Comparison of ENCODE assay signal across 15 cellular contexts in the genomic region with DNA sequence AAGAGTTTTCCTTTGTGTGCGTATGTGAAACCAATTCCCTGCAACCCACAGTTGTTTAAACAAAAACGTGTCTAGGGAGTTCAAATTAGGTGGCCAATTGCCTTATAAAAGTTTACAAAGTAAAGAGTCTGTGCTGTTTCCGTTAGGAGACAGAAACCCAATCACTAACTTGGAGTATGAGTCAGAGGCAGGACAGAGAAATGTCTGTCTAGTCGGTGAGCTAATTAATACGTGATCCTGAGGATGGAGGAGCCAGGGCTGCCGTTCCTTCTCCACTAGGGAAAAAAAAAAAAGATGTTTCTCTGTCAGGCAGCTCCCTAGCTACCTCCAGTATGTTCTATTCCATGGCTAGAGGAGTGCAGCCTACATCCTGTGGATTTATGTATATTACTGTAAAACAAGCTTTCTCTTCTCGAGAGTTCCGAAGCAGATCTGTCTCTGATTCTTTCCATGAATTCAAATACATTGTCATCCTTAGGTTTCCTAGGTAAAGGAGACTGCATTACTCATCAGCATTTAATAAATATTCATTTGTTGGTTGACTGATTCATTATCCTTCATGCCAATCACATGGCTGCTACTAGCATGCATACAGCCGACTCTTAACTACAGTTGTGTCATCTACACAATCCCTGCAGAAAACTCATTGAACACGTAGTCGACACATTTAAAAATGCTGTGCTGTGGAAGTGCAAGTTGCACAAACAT.
DNase-seq lines count a peak whose midpoint lies in the region; ATAC-seq and TF ChIP-seq lines count a peak whose summit lies in the region.
"Had no signal": no experiment of that assay in that cellular context is flagged by ENCODE, and none has a peak within 500 bp of the region (broad histone marks: within the 10 kb centered on the region; RNA-seq: fewer than 3 reads in every experiment).

No MANE protein-coding gene starts in this region.

- H3K4me1 Mint-ChIP-seq in endothelial cell (ENCODE audit: unreplicated experiment) (peaks cover 8% of the 10 kb centered on the region), natural killer cell (no peaks in the 10 kb centered on the region)

- peaks cover 0 to 30% of the 10 kb centered on the region in 2 experiments for H3K36me3 ChIP-seq in SK-N-SH (replicated peaks in 1 of 2; ENCODE audit: control insufficient read depth in 1 of 2, insufficient read depth in 2 of 2, low read length in 1 of 2)
- H3K36me3 ChIP-seq: upper lobe of right lung had no signal

- no peaks in the 10 kb centered on the region for H4K20me1 ChIP-seq in SK-N-SH (ENCODE audit: insufficient read depth)

- peak overlapping the region; percentile 29; the same call in 1 of the 2 replicates for H3K9ac ChIP-seq in SK-N-SH

- H3K27ac Mint-ChIP-seq in endothelial cell (ENCODE audit: unreplicated experiment), result no peak overlapping the region
- no peak overlapping the region for H3K27ac Mint-ChIP-seq in natural killer cell

- TF ChIP-seq CTCF in SK-N-SH (IDR thresholded peaks at IDR 0.05), result peak; percentile 15; the same call in 1 of the 2 replicates
- no peak for TF ChIP-seq CTCF in fibroblast of the aortic adventitia (IDR thresholded peaks at IDR 0.05; ENCODE audit: insufficient read depth, low read length)
- no peak for TF ChIP-seq CTCF in endothelial cell (IDR thresholded peaks at IDR 0.05; ENCODE audit: unreplicated experiment)
- TF ChIP-seq CTCF in natural killer cell (IDR thresholded peaks at IDR 0.05), result no peak

- H3K4me1 ChIP-seq in SK-N-SH (ENCODE audit: control insufficient read depth in 1 of 2, insufficient read depth in 2 of 2, low read depth in 1 of 2, low read length in 1 of 2), result peaks cover 0 to 79% of the 10 kb centered on the region in 2 experiments; a peak in 3 of 4 replicates
- H3K4me1 ChIP-seq: upper lobe of right lung had no signal

- ATAC-seq in GM19324 (IDR thresholded peaks at IDR 0.05; ENCODE audit: low FRiP score, unreplicated experiment) (no peak), natural killer cell (no peak)
- ATAC-seq: right cardiac atrium, upper lobe of right lung had no signal

- no peaks in the 10 kb centered on the region for H3K9me3 ChIP-seq in SK-N-SH
- H3K9me3 ChIP-seq: upper lobe of right lung had no signal

- intact Hi-C loops in natural killer cell (cut with micrococcal nuclease), result no loop called here

- TF ChIP-seq EP300 in SK-N-SH (IDR thresholded peaks at IDR 0.05; ENCODE audit: borderline replicate concordance in 1 of 2, low read depth in 1 of 2, low read length in 1 of 2), result no peak

- no peaks in the 10 kb centered on the region for H3K27me3 ChIP-seq in SK-N-SH (ENCODE audit: insufficient read depth)
- H3K27me3 ChIP-seq: upper lobe of right lung had no signal

- peak overlapping the region; percentile 77 to 99 for H3K27ac ChIP-seq in SK-N-SH (ENCODE audit: low read depth in 2 of 2, low read length in 1 of 2)
- H3K27ac ChIP-seq: upper lobe of right lung had no signal

- H3K36me3 Mint-ChIP-seq in endothelial cell (ENCODE audit: low read depth, unreplicated experiment) (no peaks in the 10 kb centered on the region), natural killer cell (no peaks in the 10 kb centered on the region)

- no peaks in the 10 kb centered on the region for H3K9me3 Mint-ChIP-seq in endothelial cell (ENCODE audit: unreplicated experiment)
- no peaks in the 10 kb centered on the region for H3K9me3 Mint-ChIP-seq in natural killer cell

- H3K27me3 Mint-ChIP-seq in endothelial cell (ENCODE audit: unreplicated experiment) (no peaks in the 10 kb centered on the region), natural killer cell (ENCODE audit: low read depth in 2 of 2) (no peaks in the 10 kb centered on the region)

- H3K9me2 ChIP-seq in SK-N-SH, result no peaks in the 10 kb centered on the region

- H3K4me3 Mint-ChIP-seq in endothelial cell (ENCODE audit: unreplicated experiment) (no peak overlapping the region), natural killer cell (no peak overlapping the region)

- WGBS in SK-N-SH (ENCODE audit: low lambda C conversion rate), result 28% methylated on average over 11 of the region's 11 CpGs

- peak; percentile 60 for DNase-seq in ELR (ENCODE audit: low read depth)
- DNase-seq in SK-N-SH, result peak; percentile 43
- peak; percentile 58 for DNase-seq in fibroblast of the aortic adventitia (ENCODE audit: low read depth)
- peak; percentile 20 for DNase-seq in pons (ENCODE audit: low spot score)
- DNase-seq in endothelial cell (ENCODE audit: low spot score), result no peak
- no peak for DNase-seq in SHP77 (lab: John Stamatoyannopoulos, UW)
- no peak for DNase-seq in natural killer cell
- DNase-seq: activated T-cell treated with anti-CD3 and anti-CD28 coated beads for 4 hours; central memory CD4-positive, alpha-beta T cell; DMS 273 treated with DMSO at 0.1 percent for 48 hours; NCI-H1436 treated with DMSO at 0.1 percent for 48 hours; right cardiac atrium had no signal

- no peaks in the 10 kb centered on the region for H3K79me2 ChIP-seq in SK-N-SH (ENCODE audit: insufficient read depth)

- H2AFZ ChIP-seq in SK-N-SH (ENCODE audit: low read depth), result peak overlapping the region; percentile 38; the same call in 1 of the 2 replicates

- H3K4me3 ChIP-seq in SK-N-SH (ENCODE audit: low read depth in 2 of 2, low read length in 1 of 2) (peak overlapping the region in 1 of 2 experiments; percentile 25; a peak in 2 of 4 replicates), fibroblast of the aortic adventitia (ENCODE audit: low read depth, low read length) (no peak overlapping the region)
- H3K4me3 ChIP-seq: lung, upper lobe of right lung had no signal

- POLR2A ChIA-PET in SK-N-SH (lab: Yijun Ruan, JAX), result no interaction called here

- no peak for TF ChIP-seq RAD21 in SK-N-SH (IDR thresholded peaks at IDR 0.05; ENCODE audit: low read length)

- CTCF ChIA-PET in SK-N-SH (lab: Yijun Ruan, JAX), result interaction anchor here (1.4 kb wide), 1 partner anchor 9 kb away, joined by 5 read pairs; no protein-coding TSS in a partner anchor

- peak overlapping the region; percentile 41 for H3K4me2 ChIP-seq in SK-N-SH

- peaks cover 15% of the 10 kb centered on the region for H3F3A ChIP-seq in SK-N-SH (replicated peaks; ENCODE audit: insufficient read depth)

TF ChIP-seq in SK-N-SH, 30 proteins besides CTCF, POLR2A, EP300 and RAD21 (continues in another document):
- TF ChIP-seq MXI1 (IDR thresholded peaks at IDR 0.05; ENCODE audit: low read depth, low read length) (no peak), GATA2 (CRISPR knock-in tag; IDR thresholded peaks at IDR 0.05) (no peak), TEAD4 (IDR thresholded peaks at IDR 0.05; ENCODE audit: borderline replicate concordance, insufficient read depth) (no peak), NFIC (IDR thresholded peaks at IDR 0.05; ENCODE audit: borderline replicate concordance) (no peak), FOXJ3 (CRISPR knock-in tag; IDR thresholded peaks at IDR 0.05) (no peak), RCOR1 (IDR thresholded peaks at IDR 0.05; ENCODE audit: low read length) (no peak), FOSL2 (IDR thresholded peaks at IDR 0.05; ENCODE audit: borderline replicate concordance, low read depth) (peak; percentile 74), EZH2phosphoT487 (IDR thresholded peaks at IDR 0.05; ENCODE audit: borderline replicate concordance, low read depth) (no peak), ELF1 (IDR thresholded peaks at IDR 0.05) (no peak)
- TF ChIP-seq, protein P1, sequence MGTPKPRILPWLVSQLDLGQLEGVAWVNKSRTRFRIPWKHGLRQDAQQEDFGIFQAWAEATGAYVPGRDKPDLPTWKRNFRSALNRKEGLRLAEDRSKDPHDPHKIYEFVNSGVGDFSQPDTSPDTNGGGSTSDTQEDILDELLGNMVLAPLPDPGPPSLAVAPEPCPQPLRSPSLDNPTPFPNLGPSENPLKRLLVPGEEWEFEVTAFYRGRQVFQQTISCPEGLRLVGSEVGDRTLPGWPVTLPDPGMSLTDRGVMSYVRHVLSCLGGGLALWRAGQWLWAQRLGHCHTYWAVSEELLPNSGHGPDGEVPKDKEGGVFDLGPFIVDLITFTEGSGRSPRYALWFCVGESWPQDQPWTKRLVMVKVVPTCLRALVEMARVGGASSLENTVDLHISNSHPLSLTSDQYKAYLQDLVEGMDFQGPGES (IDR thresholded peaks at IDR 0.05; ENCODE audit: low read depth, low read length), result no peak
- TF ChIP-seq, protein P2, sequence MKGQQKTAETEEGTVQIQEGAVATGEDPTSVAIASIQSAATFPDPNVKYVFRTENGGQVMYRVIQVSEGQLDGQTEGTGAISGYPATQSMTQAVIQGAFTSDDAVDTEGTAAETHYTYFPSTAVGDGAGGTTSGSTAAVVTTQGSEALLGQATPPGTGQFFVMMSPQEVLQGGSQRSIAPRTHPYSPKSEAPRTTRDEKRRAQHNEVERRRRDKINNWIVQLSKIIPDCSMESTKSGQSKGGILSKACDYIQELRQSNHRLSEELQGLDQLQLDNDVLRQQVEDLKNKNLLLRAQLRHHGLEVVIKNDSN (IDR thresholded peaks at IDR 0.05; ENCODE audit: borderline replicate concordance, low read depth), result no peak
- TF ChIP-seq, protein P3, sequence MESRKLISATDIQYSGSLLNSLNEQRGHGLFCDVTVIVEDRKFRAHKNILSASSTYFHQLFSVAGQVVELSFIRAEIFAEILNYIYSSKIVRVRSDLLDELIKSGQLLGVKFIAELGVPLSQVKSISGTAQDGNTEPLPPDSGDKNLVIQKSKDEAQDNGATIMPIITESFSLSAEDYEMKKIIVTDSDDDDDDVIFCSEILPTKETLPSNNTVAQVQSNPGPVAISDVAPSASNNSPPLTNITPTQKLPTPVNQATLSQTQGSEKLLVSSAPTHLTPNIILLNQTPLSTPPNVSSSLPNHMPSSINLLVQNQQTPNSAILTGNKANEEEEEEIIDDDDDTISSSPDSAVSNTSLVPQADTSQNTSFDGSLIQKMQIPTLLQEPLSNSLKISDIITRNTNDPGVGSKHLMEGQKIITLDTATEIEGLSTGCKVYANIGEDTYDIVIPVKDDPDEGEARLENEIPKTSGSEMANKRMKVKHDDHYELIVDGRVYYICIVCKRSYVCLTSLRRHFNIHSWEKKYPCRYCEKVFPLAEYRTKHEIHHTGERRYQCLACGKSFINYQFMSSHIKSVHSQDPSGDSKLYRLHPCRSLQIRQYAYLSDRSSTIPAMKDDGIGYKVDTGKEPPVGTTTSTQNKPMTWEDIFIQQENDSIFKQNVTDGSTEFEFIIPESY (IDR thresholded peaks at IDR 0.05; ENCODE audit: borderline replicate concordance, low read depth), result no peak
- TF ChIP-seq, protein P4, sequence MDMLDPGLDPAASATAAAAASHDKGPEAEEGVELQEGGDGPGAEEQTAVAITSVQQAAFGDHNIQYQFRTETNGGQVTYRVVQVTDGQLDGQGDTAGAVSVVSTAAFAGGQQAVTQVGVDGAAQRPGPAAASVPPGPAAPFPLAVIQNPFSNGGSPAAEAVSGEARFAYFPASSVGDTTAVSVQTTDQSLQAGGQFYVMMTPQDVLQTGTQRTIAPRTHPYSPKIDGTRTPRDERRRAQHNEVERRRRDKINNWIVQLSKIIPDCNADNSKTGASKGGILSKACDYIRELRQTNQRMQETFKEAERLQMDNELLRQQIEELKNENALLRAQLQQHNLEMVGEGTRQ (IDR thresholded peaks at IDR 0.05; ENCODE audit: borderline replicate concordance, low read depth, low read length), result no peak

Comparison
In these comparisons a context has a peak if more than half of its experiments do, and no peak if none do; other contexts are left out.
1. DNase-seq: peak in ELR (single experiment), SK-N-SH (single experiment), fibroblast of the aortic adventitia (single experiment) and pons (single experiment); none in endothelial cell (single experiment), SHP77 (0 of 2) and natural killer cell (single experiment).